ENCODE assay signal across 28 cellular contexts in the genomic region with DNA sequence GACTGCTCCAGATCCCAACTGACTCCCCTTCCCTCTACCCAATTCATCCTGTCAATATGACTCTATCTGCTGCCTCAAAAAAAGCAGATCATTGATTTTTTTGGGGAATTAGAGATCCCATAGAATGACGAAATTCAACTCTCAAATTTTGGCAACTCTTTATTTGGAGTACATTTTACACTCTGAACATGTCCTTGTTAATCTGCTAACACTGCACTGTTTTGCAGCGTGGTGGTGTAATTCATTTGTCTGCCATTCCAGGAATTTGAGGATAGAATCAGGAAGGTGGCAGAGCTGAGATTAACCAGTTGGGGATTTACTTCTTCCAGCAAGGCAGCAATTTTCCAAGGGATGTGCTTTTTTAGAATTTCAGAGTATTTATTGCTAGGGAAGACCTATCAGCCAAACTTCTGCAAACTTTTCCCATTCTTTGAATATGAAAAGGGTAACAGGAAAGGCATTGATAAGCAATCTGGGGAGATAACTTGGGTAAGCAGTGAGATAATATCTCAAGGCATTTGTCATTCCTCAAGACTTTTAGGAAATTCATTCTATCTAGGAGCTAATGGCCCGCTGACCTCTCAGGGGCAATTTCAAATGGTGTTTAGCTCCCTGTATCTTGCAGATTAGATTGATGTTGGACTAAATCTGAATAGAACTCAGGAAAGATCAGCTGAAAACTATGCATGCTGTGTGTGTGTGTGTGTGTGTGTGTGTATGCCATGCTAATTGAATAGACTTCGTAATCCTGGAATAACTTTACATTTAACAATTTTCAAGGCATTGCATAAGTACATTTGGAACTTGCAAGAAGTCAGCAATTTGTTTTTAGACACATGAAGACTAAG. TPM values are rescaled to one million over a fixed set of nuclear protein-coding genes. Genes with fewer than 3 reads are reported as not detected.
DNase-seq lines count a peak whose midpoint lies in the region; ATAC-seq, FAIRE-seq and TF ChIP-seq lines count a peak whose summit lies in the region.
"Had no signal": no experiment of that assay in that cellular context is flagged by ENCODE, and none has a peak within 500 bp of the region (broad histone marks: within the 10 kb centered on the region; RNA-seq: fewer than 3 reads in every experiment).

No MANE protein-coding gene starts in this region.

- H3K9me3 ChIP-seq in liver (ENCODE audit: control insufficient read depth in 4 of 4, low read length in 3 of 4) (no peaks in the 10 kb centered on the region), HepG2 (ENCODE audit: low read length) (no peaks in the 10 kb centered on the region), mesenchymal stem cell (ENCODE audit: control insufficient read depth, low read length) (no peaks in the 10 kb centered on the region)
- H3K9me3 ChIP-seq: esophagus squamous epithelium, transverse colon had no signal

- H3K79me2 ChIP-seq in HepG2 (ENCODE audit: insufficient read depth, low read length), result peaks cover 2% of the 10 kb centered on the region

- in situ Hi-C loops in HepG2 (cut with HindIII; ENCODE audit: extremely low pct_ligation_motif_present, low pct_unique_long_range_greater_than_20kb), result no loop called here

- no peak overlapping the region for H2BK15ac ChIP-seq in mesenchymal stem cell (ENCODE audit: low read depth, poor library complexity, severe bottlenecking)

- peaks cover 0 to 10% (median 6%) of the 10 kb centered on the region in 4 donors for H3K4me1 ChIP-seq in liver (ENCODE audit: control insufficient read depth in 4 of 4, insufficient read depth in 4 of 4, low read length in 3 of 4)
- peaks cover 16% of the 10 kb centered on the region for H3K4me1 ChIP-seq in HepG2 (ENCODE audit: insufficient read depth, low read length)
- H3K4me1 ChIP-seq in mesenchymal stem cell (ENCODE audit: control insufficient read depth, insufficient read depth, low read depth, low read length), result no peaks in the 10 kb centered on the region
- H3K4me1 ChIP-seq: esophagus squamous epithelium, transverse colon had no signal

- H4K91ac ChIP-seq in mesenchymal stem cell (ENCODE audit: low read length), result no peak overlapping the region

- FAIRE-seq in HepG2 (lab: Jason Lieb, UNC), result no peak
- FAIRE-seq: A204.1, GM12892, small intestine had no signal

- H4K20me1 ChIP-seq in HepG2 (ENCODE audit: insufficient read depth, low read length), result peaks cover 14% of the 10 kb centered on the region

- no peak for TF ChIP-seq CTCF in liver (IDR thresholded peaks at IDR 0.05; ENCODE audit: low read depth, low read length, missing input control)
- TF ChIP-seq CTCF in HepG2 (CRISPR knock-in tag; IDR thresholded peaks at IDR 0.05), result no peak
- TF ChIP-seq CTCF in type B pancreatic cell (conservative IDR thresholded peaks at IDR 0.05), result no peak
- no peak for TF ChIP-seq CTCF in natural killer cell (IDR thresholded peaks at IDR 0.05)

- no peak overlapping the region for H2BK120ac ChIP-seq in mesenchymal stem cell (ENCODE audit: low read depth, low read length)

- no peaks in the 10 kb centered on the region for H3K9me3 Mint-ChIP-seq in type B pancreatic cell
- H3K9me3 Mint-ChIP-seq in natural killer cell, result no peaks in the 10 kb centered on the region
- H3K9me3 Mint-ChIP-seq: activated T-cell treated with anti-CD3 and anti-CD28 coated beads, Interleukin-2, amount 50 U/mL, for 72 hours; CD4-positive, alpha-beta T cell; IgD-negative memory B cell had no signal

- no peak overlapping the region for H2BK12ac ChIP-seq in mesenchymal stem cell (ENCODE audit: low read length in 2 of 2)

- H2AFZ ChIP-seq in HepG2 (ENCODE audit: low read length), result no peak overlapping the region
- H2AFZ ChIP-seq in mesenchymal stem cell (ENCODE audit: low read depth, low read length), result no peak overlapping the region

- TF ChIP-seq POLR2A in HepG2 (IDR thresholded peaks at IDR 0.05; ENCODE audit: insufficient read depth in 1 of 2, low read depth in 2 of 2, low read length in 2 of 2), result no peak

- no peak overlapping the region for H3K4ac ChIP-seq in mesenchymal stem cell (ENCODE audit: low read depth in 1 of 2, low read length in 2 of 2)

- WGBS in liver, result 57% methylated on average over 4 of the region's 4 CpGs
- 63% methylated on average over 4 of the region's 4 CpGs for WGBS in HepG2 (ENCODE audit: low lambda C conversion rate)
- 21% methylated on average over 2 of the region's 4 CpGs for WGBS in mesenchymal stem cell

- H3K18ac ChIP-seq in mesenchymal stem cell (ENCODE audit: low read depth in 1 of 2, low read length in 2 of 2), result no peak overlapping the region

- H3K4me3 Mint-ChIP-seq in type B pancreatic cell (peak overlapping the region; percentile 33), natural killer cell (no peak overlapping the region)
- H3K4me3 Mint-ChIP-seq: activated T-cell treated with anti-CD3 and anti-CD28 coated beads, Interleukin-2, amount 50 U/mL, for 72 hours; CD4-positive, alpha-beta T cell; IgD-negative memory B cell had no signal

- ATAC-seq in HepG2, result no peak
- no peak for ATAC-seq in natural killer cell
- ATAC-seq in HG02840 (IDR thresholded peaks at IDR 0.05; ENCODE audit: low FRiP score, unreplicated experiment), result no peak
- ATAC-seq: activated T-cell treated with anti-CD3 and anti-CD28 coated beads, Interleukin-2, amount 50 U/mL, for 72 hours; Panc1 had no signal

- CTCF ChIA-PET in HepG2 (lab: Yijun Ruan, JAX; ENCODE audit: low intra/inter-chr PET ratio, low total read pairs), result no interaction called here

- H3K4me2 ChIP-seq in HepG2 (ENCODE audit: low read depth, low read length) (no peak overlapping the region), mesenchymal stem cell (ENCODE audit: low read length, poor library complexity, severe bottlenecking) (no peak overlapping the region)

- H3K27ac ChIP-seq in liver (ENCODE audit: low read depth in 1 of 2, low read length in 2 of 2) (no peak overlapping the region), HepG2 (ENCODE audit: extremely low read length, insufficient read depth, low read length) (no peak overlapping the region), mesenchymal stem cell (ENCODE audit: low read length, poor library complexity, severe bottlenecking) (no peak overlapping the region)
- H3K27ac ChIP-seq: esophagus squamous epithelium, transverse colon had no signal

- H4K8ac ChIP-seq in mesenchymal stem cell (ENCODE audit: low read length), result no peak overlapping the region

- BruUV-seq in HepG2 (replicated peaks; lab: Mats Ljungman, UMichigan), result no TSS peak

- H3K36me3 ChIP-seq in liver (ENCODE audit: control insufficient read depth in 4 of 4, insufficient read depth in 3 of 4, low read depth in 1 of 4, low read length in 3 of 4) (no peaks in the 10 kb centered on the region), HepG2 (replicated peaks in 1 of 2; ENCODE audit: control insufficient read depth in 1 of 2, insufficient read depth in 2 of 2, low read length in 2 of 2) (peaks cover 2 to 13% of the 10 kb centered on the region in 2 experiments), mesenchymal stem cell (ENCODE audit: control insufficient read depth in 1 of 2, insufficient read depth in 2 of 2, low read depth in 1 of 2, low read length in 2 of 2) (peaks cover 2 to 10% of the 10 kb centered on the region in 2 experiments)
- H3K36me3 ChIP-seq: esophagus squamous epithelium, transverse colon had no signal

- no peak for DNase-seq in HepG2 (ENCODE audit: low spot score)
- DNase-seq in fibroblast of peridontal ligament (ENCODE audit: extremely low read depth), result peak; percentile 57
- peak; percentile 71 for DNase-seq in mesenchymal stem cell
- DNase-seq in type B pancreatic cell (ENCODE audit: extremely low spot score, unreplicated experiment), result no peak
- no peak for DNase-seq in natural killer cell
- DNase-seq in NCI-H1417 (lab: John Stamatoyannopoulos, UW), result no peak
- DNase-seq: activated naive CD4-positive, alpha-beta T cell treated with Interleukin-2 at 50 U/mL for 16 hours; activated T-cell treated with anti-CD3 and anti-CD28 coated beads, Interleukin-2, amount 50 U/mL, for 72 hours; AML-193; amygdala; CD4-positive, alpha-beta T cell; cortex of kidney; esophagus squamous epithelium; kidney glomerular epithelial cell; NCI-H1092 treated with DMSO at 0.1 percent for 48 hours; NCI-H2029; NCI-H526; SHP77 treated with DMSO at 0.1 percent for 48 hours; small intestine; stimulated activated CD4-positive, alpha-beta T cell treated with anti-CD3 and anti-CD28 coated beads, Interleukin-1b, Interleukin-23, amount 100 ng/mL, for 48 hours; T1000; transverse colon had no signal

- H3K36me3 Mint-ChIP-seq in type B pancreatic cell (peaks cover 22% of the 10 kb centered on the region), natural killer cell (no peaks in the 10 kb centered on the region)
- H3K36me3 Mint-ChIP-seq: IgD-negative memory B cell had no signal

- H3K27me3 Mint-ChIP-seq in type B pancreatic cell (peaks cover 8% of the 10 kb centered on the region), natural killer cell (ENCODE audit: low read depth in 2 of 2) (peaks cover 23 to 49% of the 10 kb centered on the region in 2 donors)

- H2BK5ac ChIP-seq in mesenchymal stem cell (ENCODE audit: low read depth, low read length, poor library complexity, severe bottlenecking), result no peak overlapping the region

- H3K27ac Mint-ChIP-seq in type B pancreatic cell (no peak overlapping the region), natural killer cell (no peak overlapping the region)
- H3K27ac Mint-ChIP-seq: activated T-cell treated with anti-CD3 and anti-CD28 coated beads, Interleukin-2, amount 50 U/mL, for 72 hours; CD4-positive, alpha-beta T cell; IgD-negative memory B cell had no signal

- no peak overlapping the region for H3K23ac ChIP-seq in mesenchymal stem cell (ENCODE audit: low read length in 2 of 2)

- H3K14ac ChIP-seq in mesenchymal stem cell (ENCODE audit: low read length in 2 of 2), result no peak overlapping the region

- H3K4me3 ChIP-seq in liver (ENCODE audit: low read depth in 1 of 3, low read length in 3 of 3), result no peak overlapping the region
- no peak overlapping the region for H3K4me3 ChIP-seq in HepG2 (replicated peaks in 1 of 3; ENCODE audit: insufficient read depth in 1 of 3, low read depth in 2 of 3, low read length in 3 of 3)
- H3K4me3 ChIP-seq in mesenchymal stem cell (ENCODE audit: insufficient read depth in 1 of 2, low read depth in 1 of 2, low read length in 2 of 2), result no peak overlapping the region
- H3K4me3 ChIP-seq: esophagus squamous epithelium, transverse colon had no signal

- H3K9ac ChIP-seq in liver (ENCODE audit: low read depth in 1 of 2, low read length in 2 of 2), result no peak overlapping the region
- no peak overlapping the region for H3K9ac ChIP-seq in HepG2 (ENCODE audit: insufficient read depth, low read depth, low read length)
- H3K9ac ChIP-seq in mesenchymal stem cell (ENCODE audit: low read length), result no peak overlapping the region

- H3K4me1 Mint-ChIP-seq in type B pancreatic cell (ENCODE audit: unreplicated experiment) (peaks cover 57% of the 10 kb centered on the region), natural killer cell (no peaks in the 10 kb centered on the region)
- H3K4me1 Mint-ChIP-seq: IgD-negative memory B cell had no signal

- TF ChIP-seq RAD21 in liver (IDR thresholded peaks at IDR 0.05) (peak; percentile 60 to 66), HepG2 (CRISPR knock-in tag; IDR thresholded peaks at IDR 0.05) (no peak)

- H3K27me3 ChIP-seq in liver (ENCODE audit: control insufficient read depth in 4 of 4, insufficient read depth in 4 of 4, low read length in 3 of 4) (no peaks in the 10 kb centered on the region), HepG2 (ENCODE audit: control insufficient read depth in 1 of 2, insufficient read depth in 2 of 2, low read length in 2 of 2) (no peaks in the 10 kb centered on the region), mesenchymal stem cell (ENCODE audit: control insufficient read depth in 1 of 2, insufficient read depth in 1 of 2, low read length in 2 of 2) (peaks cover 0 to 10% of the 10 kb centered on the region in 2 experiments)

- POLR2A ChIA-PET in HepG2 (lab: Yijun Ruan, JAX), result no interaction called here

- TF ChIP-seq EP300 in HepG2 (IDR thresholded peaks at IDR 0.05; ENCODE audit: low read depth in 2 of 2, low read length in 2 of 2), result no peak
- TF ChIP-seq EP300 in HepG2 (CRISPR knock-in tag; IDR thresholded peaks at IDR 0.05; ENCODE audit: borderline replicate concordance), result no peak

- H3K79me1 ChIP-seq in mesenchymal stem cell (replicated peaks; ENCODE audit: low read length, poor library complexity, severe bottlenecking), result no peaks in the 10 kb centered on the region

- intact Hi-C loops in HepG2 (cut with micrococcal nuclease; ENCODE audit: unreplicated experiment), result loop anchor here (10.0 kb wide), 1 partner anchor 48 kb away; no protein-coding TSS in a partner anchor
- intact Hi-C loops in natural killer cell (cut with micrococcal nuclease), result no loop called here

- no peak overlapping the region for H2AK5ac ChIP-seq in mesenchymal stem cell (ENCODE audit: low read length, severe bottlenecking)

RNA-seq across cellular contexts. Expression of gene BAMBI, which starts 9.7 kb away (rescaled TPM):
- 10 to 100 TPM in 1 of 2 donors, 1 to 10 TPM in 1; 4.6 to 10.6 TPM for total RNA-seq in liver
- polyA plus RNA-seq in liver, result 1 to 10 TPM; 4.7 to 5.6 TPM
- 13.2 and 23.6 TPM in 2 replicates for total RNA-seq in HepG2 (2016; rRNA removed; fragmentation: Illumina TruSeq; extraction: Trizol)
- 5.9 and 7.5 TPM in 2 replicates for total RNA-seq in HepG2 (2016; cell fraction: cytosol; rRNA removed; fragmentation: Illumina TruSeq; extraction: Trizol; ENCODE audit: low read depth)
- 13.9 and 23.0 TPM in 2 replicates for total RNA-seq in HepG2 (2016; cell fraction: insoluble cytoplasmic fraction; rRNA removed; fragmentation: Illumina TruSeq; extraction: Trizol)
- 12.2 and 13.9 TPM in 2 replicates for total RNA-seq in HepG2 (2016; cell fraction: membrane; rRNA removed; fragmentation: Illumina TruSeq; extraction: Trizol)
- 26.5 and 27.4 TPM in 2 replicates for total RNA-seq in HepG2 (2016; cell fraction: nucleus; rRNA removed; fragmentation: Illumina TruSeq; extraction: Trizol)
- 12.0 and 12.9 TPM in 2 replicates for polyA plus RNA-seq in HepG2 (2011; rRNA removed)
- 11.4 and 12.6 TPM in 2 replicates for polyA plus RNA-seq in HepG2 (2011; cell fraction: cytosol; rRNA removed)
- polyA plus RNA-seq in HepG2 (2011; cell fraction: nucleus; rRNA removed), result 15.1 and 17.1 TPM in 2 replicates
- 14.8 and 39.0 TPM in 2 replicates for polyA plus RNA-seq in HepG2 (2012)
- 3.1 and 4.6 TPM in 2 replicates for polyA plus RNA-seq in HepG2 (2016; cell fraction: cytosol; fragmentation: Illumina TruSeq; extraction: Trizol; ENCODE audit: low read depth)
- polyA plus RNA-seq in HepG2 (2016; cell fraction: insoluble cytoplasmic fraction; fragmentation: Illumina TruSeq; extraction: Trizol; ENCODE audit: low read depth), result 11.2 and 12.5 TPM in 2 replicates
- polyA plus RNA-seq in HepG2 (2016; cell fraction: membrane; fragmentation: Illumina TruSeq; extraction: Trizol; ENCODE audit: low read depth), result 6.7 and 8.6 TPM in 2 replicates
- 45.7 and 45.8 TPM in 2 replicates for polyA plus RNA-seq in HepG2 (2016; cell fraction: nucleus; fragmentation: Illumina TruSeq; extraction: Trizol; ENCODE audit: insufficient read depth, low read depth)
- 2.5 and 6.7 TPM in 2 replicates for polyA minus RNA-seq in HepG2 (2011; rRNA and poly(A)+ RNA removed; ENCODE audit: low replicate concordance)
- 6.2 and 7.0 TPM in 2 replicates for polyA minus RNA-seq in HepG2 (2011; cell fraction: cytosol; rRNA and poly(A)+ RNA removed)
- polyA minus RNA-seq in HepG2 (2011; cell fraction: nucleus; rRNA and poly(A)+ RNA removed), result 6.8 and 10.7 TPM in 2 replicates
- polyA plus RNA-seq in mesenchymal stem cell (2013, experiment 1 of 2), result 156 TPM
- 155 TPM for polyA plus RNA-seq in mesenchymal stem cell (2013, experiment 2 of 2)
- total RNA-seq in type B pancreatic cell (ENCODE audit: low replicate concordance), result 36.9 and 57.3 TPM in 2 replicates
- total RNA-seq in natural killer cell, result under 1 TPM; 0.70 to 0.95 (median 0.94) TPM

Comparison
In these comparisons a context has a peak if more than half of its experiments do, and no peak if none do; other contexts are left out.
1. DNase-seq: peak in fibroblast of peridontal ligament (single experiment) and mesenchymal stem cell (single experiment); none in HepG2 (single experiment), type B pancreatic cell (single experiment), natural killer cell (single experiment) and NCI-H1417 (0 of 3).